24 cellular contexts compared by ENCODE assay signal in the genomic region with DNA sequence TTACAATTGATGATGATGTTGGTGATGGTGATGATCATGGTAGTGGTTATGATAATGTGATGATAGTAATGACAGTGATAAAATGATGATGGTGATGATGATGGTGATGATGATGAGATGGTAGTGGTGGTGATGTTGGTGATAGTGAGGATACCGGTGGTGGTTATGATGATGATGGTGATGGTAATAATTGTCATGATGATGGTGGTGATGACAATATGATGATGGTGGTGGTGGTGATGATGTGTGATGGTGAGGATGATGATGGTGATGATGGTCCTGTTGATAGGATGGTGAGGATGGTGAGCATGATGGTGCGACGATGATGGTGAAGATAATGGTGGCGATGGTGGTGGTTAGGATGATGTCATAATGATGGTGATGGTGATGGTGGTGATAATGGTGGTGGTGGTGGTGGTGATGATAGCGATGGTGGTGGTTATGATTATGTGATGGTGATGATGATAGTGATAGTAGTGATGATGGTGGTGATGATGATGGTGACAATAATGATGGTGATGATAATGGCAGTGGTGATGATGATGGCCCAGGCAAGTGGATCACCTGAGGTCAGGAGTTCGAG.
"Had no signal": no experiment of that assay in that cellular context is flagged by ENCODE, and none has a peak within 500 bp of the region (broad histone marks: within the 10 kb centered on the region; RNA-seq: fewer than 3 reads in every experiment).

No MANE protein-coding gene starts in this region.

- H3K79me2 ChIP-seq: parathyroid adenoma had no signal

- H3K4me3 ChIP-seq: ovary, psoas muscle, right lobe of liver, sigmoid colon, stomach, thoracic aorta, thyroid gland, tibial nerve, upper lobe of left lung, vagina had no signal

- H3K36me3 ChIP-seq: ovary, right lobe of liver, sigmoid colon, stomach, thoracic aorta, thyroid gland, tibial nerve, upper lobe of left lung, vagina had no signal

- H3K9ac ChIP-seq: parathyroid adenoma had no signal

- H3K4me1 ChIP-seq: parathyroid adenoma, psoas muscle, right lobe of liver, sigmoid colon, thyroid gland, vagina had no signal

- H2AFZ ChIP-seq: parathyroid adenoma had no signal

- H3K27ac ChIP-seq: ovary, parathyroid adenoma, psoas muscle, right lobe of liver, sigmoid colon, stomach, thoracic aorta, thyroid gland, upper lobe of left lung, vagina had no signal

- H3K27me3 ChIP-seq: ovary, right lobe of liver, sigmoid colon, thyroid gland, tibial nerve, upper lobe of left lung, vagina had no signal

- H3K9me3 ChIP-seq: ovary, psoas muscle, right lobe of liver, sigmoid colon, stomach, thoracic aorta, thyroid gland, tibial nerve, upper lobe of left lung, vagina had no signal

- FAIRE-seq: small intestine had no signal

- ATAC-seq: natural killer cell treated with Interleukin-12 subunit alpha and Interleukin-12 subunit beta and Interleukin-15 and Interleukin-18, amount 100 ng/mL, for 72 hours; psoas muscle; right cardiac atrium; right lobe of liver; stimulated activated effector memory CD8-positive, alpha-beta T cell treated with anti-CD3 and anti-CD28 coated beads, Interleukin-12 subunit alpha, Interleukin-12 subunit beta, amount 100 ng/mL, for 72 hours; stimulated activated naive B cell treated with anti-CD40 and anti-IgM and Interleukin-4, amounts not matched to agents 10 μg/mL and 1 μg/mL and 100 μg/mL, for 72 hours had no signal

- DNase-seq: nephron progenitor cell; occipital lobe; ovary; sigmoid colon; small intestine; stimulated activated CD4-positive, alpha-beta T cell treated with anti-CD3 and anti-CD28 coated beads, Interleukin-15, amount 100 ng/mL, for 24 hours; stimulated activated CD4-positive, alpha-beta T cell treated with anti-CD3 and anti-CD28 coated beads, Interleukin-2, amount 100 ng/mL, for 24 hours; stimulated activated CD4-positive, alpha-beta T cell treated with anti-CD3 and anti-CD28 coated beads, Interleukin-2, amount 100 ng/mL, for 48 hours; stimulated activated CD4-positive, alpha-beta T cell treated with anti-CD3 and anti-CD28 coated beads, Interleukin-4, amount 100 ng/mL, for 24 hours; stimulated activated naive B cell treated with anti-CD40 and anti-IgM and Interleukin-4, amounts not matched to agents 10 μg/mL and 1 μg/mL and 100 μg/mL, for 72 hours; stimulated activated naive CD4-positive, alpha-beta T cell treated with Interleukin-2 at 50 U/mL for 16 hours; stomach; thyroid gland; trophoblast cell; upper lobe of left lung had no signal
